12 cellular contexts compared by ENCODE assay signal in genomic region chr19:34475026-34475974, GRCh38. TPM values are rescaled to one million over a fixed set of nuclear protein-coding genes. Genes with fewer than 3 reads are reported as not detected.
A peak's percentile ranks its signal among the peaks of the same experiment; 100 is the strongest.
DNase-seq lines count a peak whose midpoint lies in the region; ATAC-seq and TF ChIP-seq lines count a peak whose summit lies in the region.
"Had no signal": no experiment of that assay in that cellular context is flagged by ENCODE, and none has a peak within 500 bp of the region (broad histone marks: within the 10 kb centered on the region; RNA-seq: fewer than 3 reads in every experiment).

No MANE protein-coding gene starts in this region.

- H4K20me1 ChIP-seq in HCT116 (ENCODE audit: insufficient read depth) = no peaks in the 10 kb centered on the region
- H4K20me1 ChIP-seq in OCI-LY7 (ENCODE audit: insufficient read depth, low read length) = 0 out of 2 replicates have a peak, but pooled peaks cover 4% of the 10 kb centered on the region

- RAD21 ChIA-PET in HCT116 (lab: Charles Lee; ENCODE audit: low non-redundant PET in 1 of 2, low total read pairs in 2 of 2, uncharacterized antibody in 2 of 2, unreplicated experiment in 2 of 2) = no interaction called here

- peaks cover 13% of the 10 kb centered on the region for H3K27me3 Mint-ChIP-seq in activated T-helper 2 cell treated with anti-CD3 and anti-CD28 coated beads, Interferon-gamma antibody, Interleukin-2, Interleukin-4, amounts not matched to agents 10 μg/mL and 5 μg/mL and 100 μg/mL, durations not matched to agents 14 hours and 24 hours and 36 hours (ENCODE audit: low read depth)
- H3K27me3 Mint-ChIP-seq: type B pancreatic cell had no signal

- H3K4me1 ChIP-seq in HCT116 (ENCODE audit: control insufficient read depth in 1 of 2, insufficient read depth in 2 of 2, low read length in 2 of 2) = no peaks in the 10 kb centered on the region
- H3K4me1 ChIP-seq in OCI-LY7 (ENCODE audit: insufficient read depth, low read length, poor library complexity, severe bottlenecking) = no peaks in the 10 kb centered on the region
- H3K4me1 ChIP-seq in effector memory CD4-positive, alpha-beta T cell (ENCODE audit: control insufficient read depth, insufficient read depth, low read length, poor library complexity, severe bottlenecking) = no peaks in the 10 kb centered on the region

- H3K4me3 ChIP-seq in AG04449 (ENCODE audit: low read depth, low read length) (no peak overlapping the region), HCT116 (replicated peaks in 1 of 2; ENCODE audit: low read depth in 1 of 2, low read length in 2 of 2) (no peak overlapping the region), kidney epithelial cell (ENCODE audit: low read depth, low read length) (no peak overlapping the region), OCI-LY7 (ENCODE audit: low read depth, low read length, poor library complexity, severe bottlenecking) (no peak overlapping the region)
- H3K4me3 ChIP-seq in effector memory CD4-positive, alpha-beta T cell (ENCODE audit: insufficient read depth, low read depth, low read length, poor library complexity, severe bottlenecking) = no peak overlapping the region

- CTCF ChIA-PET in AG04449 (lab: Yijun Ruan, JAX) = interaction anchor here (0.8 to 1.6 kb wide), 5 partner anchors 9 to 24 kb away, joined by 3 to 4 read pairs (median 3); no protein-coding TSS in a partner anchor
- CTCF ChIA-PET in HCT116 (lab: Charles Lee) = no interaction called here
- CTCF ChIA-PET in OCI-LY7 (lab: Charles Lee; ENCODE audit: unreplicated experiment) = no interaction called here

- H3K9ac ChIP-seq in HCT116 (ENCODE audit: low read length) = no peak overlapping the region

- DNase-seq in AG04449 (ENCODE audit: low read depth, low spot score) = peak; percentile 61
- DNase-seq in HCT116 (ENCODE audit: low read depth, low spot score) = no peak
- no peak for DNase-seq in activated T-helper 2 cell treated with anti-CD3 and anti-CD28 coated beads, Interferon-gamma antibody, Interleukin-2, Interleukin-4, amounts not matched to agents 10 μg/mL and 5 μg/mL and 100 μg/mL, durations not matched to agents 14 hours and 24 hours and 36 hours (ENCODE audit: low spot score)
- DNase-seq in kidney epithelial cell (ENCODE audit: low read depth) = peak; percentile 32
- no peak for DNase-seq in OCI-LY7 (ENCODE audit: low spot score)
- DNase-seq in effector memory CD4-positive, alpha-beta T cell = no peak
- no peak for DNase-seq in NCI-H1048 (lab: John Stamatoyannopoulos, UW)
- DNase-seq: SHP77 treated with DMSO at 0.1 percent for 48 hours had no signal

- H3K4me1 Mint-ChIP-seq in activated T-helper 2 cell treated with anti-CD3 and anti-CD28 coated beads, Interferon-gamma antibody, Interleukin-2, Interleukin-4, amounts not matched to agents 10 μg/mL and 5 μg/mL and 100 μg/mL, durations not matched to agents 14 hours and 24 hours and 36 hours (ENCODE audit: low read depth) = peaks cover 7% of the 10 kb centered on the region
- H3K4me1 Mint-ChIP-seq: central memory CD8-positive, alpha-beta T cell; nephron had no signal

- ATAC-seq in HCT116 = no peak
- no peak for ATAC-seq in GM18909 (IDR thresholded peaks at IDR 0.05; ENCODE audit: poor library complexity, unreplicated experiment)

- H3K9me3 ChIP-seq in HCT116 (ENCODE audit: control insufficient read depth in 1 of 2, insufficient read depth in 1 of 2, low read depth in 1 of 2, low read length in 2 of 2) (no peaks in the 10 kb centered on the region), OCI-LY7 (ENCODE audit: low read length) (no peaks in the 10 kb centered on the region)
- no peaks in the 10 kb centered on the region for H3K9me3 ChIP-seq in effector memory CD4-positive, alpha-beta T cell (ENCODE audit: control insufficient read depth, low read length)

- no peaks in the 10 kb centered on the region for H3K79me2 ChIP-seq in HCT116 (ENCODE audit: insufficient read depth, low read length)
- no peaks in the 10 kb centered on the region for H3K79me2 ChIP-seq in OCI-LY7 (ENCODE audit: insufficient read depth, low read depth, low read length)

- POLR2A ChIA-PET in AG04449 (lab: Yijun Ruan, JAX) (interaction anchor here (1.4 kb wide), 1 partner anchor 47 kb away, joined by 5 read pairs; the partner anchor contains the start of gene UBA2), HCT116 (lab: Charles Lee) (no interaction called here), OCI-LY7 (lab: Charles Lee) (interaction anchor here (1.3 kb wide), 1 partner anchor 23 kb away, joined by 4 read pairs; no protein-coding TSS in a partner anchor)

- H3K36me3 Mint-ChIP-seq in activated T-helper 2 cell treated with anti-CD3 and anti-CD28 coated beads, Interferon-gamma antibody, Interleukin-2, Interleukin-4, amounts not matched to agents 10 μg/mL and 5 μg/mL and 100 μg/mL, durations not matched to agents 14 hours and 24 hours and 36 hours (ENCODE audit: low read depth) = peaks cover 38% of the 10 kb centered on the region

- intact Hi-C loops in HCT116 (cut with micrococcal nuclease) (no loop called here), OCI-LY7 (cut with micrococcal nuclease; ENCODE audit: unreplicated experiment) (no loop called here)
- intact Hi-C loops in activated T-helper 2 cell treated with anti-CD3 and anti-CD28 coated beads, Interferon-gamma antibody, Interleukin-2, Interleukin-4, amounts not matched to agents 10 μg/mL and 5 μg/mL and 100 μg/mL, durations not matched to agents 14 hours and 24 hours and 36 hours (cut with micrococcal nuclease) = loop anchor here (2.0 kb wide), 1 partner anchor 26 kb away; no protein-coding TSS in a partner anchor

- TF ChIP-seq CTCF in AG04449 (IDR thresholded peaks at IDR 0.05; ENCODE audit: insufficient read depth, low read length, missing control alignments) = no peak
- no peak for TF ChIP-seq CTCF in HCT116 (IDR thresholded peaks at IDR 0.05 in 2 of 3, conservative IDR thresholded peaks at IDR 0.05 in 1 of 3; ENCODE audit: borderline replicate concordance in 1 of 3, insufficient read depth in 1 of 3, low read depth in 2 of 3, low read length in 2 of 3)
- TF ChIP-seq CTCF in kidney epithelial cell (IDR thresholded peaks at IDR 0.05; ENCODE audit: insufficient read depth, low read length, poor library complexity, severe bottlenecking) = no peak
- TF ChIP-seq CTCF in OCI-LY7 (conservative IDR thresholded peaks at IDR 0.05; ENCODE audit: low read length) = no peak

- no peak overlapping the region for H2AFZ ChIP-seq in HCT116 (ENCODE audit: low read depth, low read length, poor library complexity, severe bottlenecking)
- H2AFZ ChIP-seq in OCI-LY7 (ENCODE audit: low read length) = no peak overlapping the region

- no peak overlapping the region for H3K4me2 ChIP-seq in HCT116 (ENCODE audit: low read length)
- no peak overlapping the region for H3K4me2 ChIP-seq in OCI-LY7 (ENCODE audit: low read length)

- no peaks in the 10 kb centered on the region for H3K27me3 ChIP-seq in HCT116 (ENCODE audit: insufficient read depth, low read length)
- H3K27me3 ChIP-seq in kidney epithelial cell (ENCODE audit: control insufficient read depth, insufficient read depth, low read length) = no peaks in the 10 kb centered on the region
- no peaks in the 10 kb centered on the region for H3K27me3 ChIP-seq in effector memory CD4-positive, alpha-beta T cell (replicated peaks; ENCODE audit: control insufficient read depth, insufficient read depth, low read length, poor library complexity, severe bottlenecking)

- no peaks in the 10 kb centered on the region for H3K9me2 ChIP-seq in HCT116 (ENCODE audit: insufficient read depth)
- no peaks in the 10 kb centered on the region for H3K9me2 ChIP-seq in OCI-LY7 (ENCODE audit: insufficient read depth, low read length)

- TF ChIP-seq POLR2A in HCT116 (IDR thresholded peaks at IDR 0.05; ENCODE audit: borderline replicate concordance, extremely low read depth, insufficient read depth, insufficient read length) = no peak

- no peak overlapping the region for H3K4me3 Mint-ChIP-seq in activated T-helper 2 cell treated with anti-CD3 and anti-CD28 coated beads, Interferon-gamma antibody, Interleukin-2, Interleukin-4, amounts not matched to agents 10 μg/mL and 5 μg/mL and 100 μg/mL, durations not matched to agents 14 hours and 24 hours and 36 hours (ENCODE audit: low read depth)
- H3K4me3 Mint-ChIP-seq: central memory CD8-positive, alpha-beta T cell; nephron; type B pancreatic cell had no signal

- no peaks in the 10 kb centered on the region for H3K9me3 Mint-ChIP-seq in activated T-helper 2 cell treated with anti-CD3 and anti-CD28 coated beads, Interferon-gamma antibody, Interleukin-2, Interleukin-4, amounts not matched to agents 10 μg/mL and 5 μg/mL and 100 μg/mL, durations not matched to agents 14 hours and 24 hours and 36 hours
- H3K9me3 Mint-ChIP-seq: central memory CD8-positive, alpha-beta T cell; nephron; type B pancreatic cell had no signal

- H3K27ac Mint-ChIP-seq in activated T-helper 2 cell treated with anti-CD3 and anti-CD28 coated beads, Interferon-gamma antibody, Interleukin-2, Interleukin-4, amounts not matched to agents 10 μg/mL and 5 μg/mL and 100 μg/mL, durations not matched to agents 14 hours and 24 hours and 36 hours = peak overlapping the region; percentile 18
- H3K27ac Mint-ChIP-seq: nephron, type B pancreatic cell had no signal

- TSS peak; percentile 5 for BruUV-seq in HCT116 (replicated peaks; lab: Mats Ljungman, UMichigan)
- BruUV-seq in OCI-LY7 (replicated peaks; lab: Mats Ljungman, UMichigan) = no TSS peak

- H3K36me3 ChIP-seq in HCT116 (ENCODE audit: control insufficient read depth in 1 of 2, insufficient read depth in 2 of 2, low read length in 2 of 2) = peaks cover 11 to 20% of the 10 kb centered on the region in 2 experiments; a peak in 3 of 4 replicates
- peaks cover 1% of the 10 kb centered on the region for H3K36me3 ChIP-seq in kidney epithelial cell (ENCODE audit: control insufficient read depth, insufficient read depth, low read length)
- H3K36me3 ChIP-seq in OCI-LY7 (ENCODE audit: insufficient read depth, low read length) = peaks cover 40% of the 10 kb centered on the region
- H3K36me3 ChIP-seq in effector memory CD4-positive, alpha-beta T cell (ENCODE audit: control insufficient read depth, insufficient read depth, low read length) = peaks cover 15% of the 10 kb centered on the region

- TF ChIP-seq RAD21 in HCT116 (IDR thresholded peaks at IDR 0.05; ENCODE audit: low read depth) = no peak

- H3K27ac ChIP-seq in HCT116 (ENCODE audit: low read depth, low read length) (no peak overlapping the region), OCI-LY7 (ENCODE audit: low read depth, low read length, poor library complexity, severe bottlenecking) (no peak overlapping the region)
- H3K27ac ChIP-seq in effector memory CD4-positive, alpha-beta T cell (ENCODE audit: insufficient read depth, low read length, poor library complexity, severe bottlenecking) = no peak overlapping the region

RNA-seq across cellular contexts. Expression of gene WTIP, which starts 6.3 kb away (rescaled TPM):
- total RNA-seq in HCT116 (2021; ENCODE audit: unreplicated experiment) = 8.4 TPM
- polyA plus RNA-seq in HCT116 (2012) = 8.3 and 9.0 TPM in 2 replicates
- 0.57 and 1.0 TPM in 2 replicates for total RNA-seq in activated T-helper 2 cell treated with anti-CD3 and anti-CD28 coated beads, Interferon-gamma antibody, Interleukin-2, Interleukin-4, amounts not matched to agents 10 μg/mL and 5 μg/mL and 100 μg/mL, durations not matched to agents 14 hours and 24 hours and 36 hours
- 33.4 and 50.5 TPM in 2 replicates for total RNA-seq in kidney epithelial cell
- total RNA-seq in OCI-LY7 (2014; rRNA removed; shearing (Covaris generic)) = 0.67 and 1.4 TPM in 2 replicates
- total RNA-seq in OCI-LY7 (2022) = 1.5 TPM in 2 replicates

RNA-seq across cellular contexts. Expression of gene UBA2, which starts 47.1 kb away (rescaled TPM):
- total RNA-seq in HCT116 (2021; ENCODE audit: unreplicated experiment) (121 TPM), kidney epithelial cell (88.9 and 89.1 TPM in 2 replicates), OCI-LY7 (2022) (209 and 233 TPM in 2 replicates)
- polyA plus RNA-seq in HCT116 (2012) = 153 and 165 TPM in 2 replicates
- 167 and 175 TPM in 2 replicates for total RNA-seq in activated T-helper 2 cell treated with anti-CD3 and anti-CD28 coated beads, Interferon-gamma antibody, Interleukin-2, Interleukin-4, amounts not matched to agents 10 μg/mL and 5 μg/mL and 100 μg/mL, durations not matched to agents 14 hours and 24 hours and 36 hours
- 308 and 460 TPM in 2 replicates for total RNA-seq in OCI-LY7 (2014; rRNA removed; shearing (Covaris generic))

Comparison
In these comparisons a context has a peak if more than half of its experiments do, and no peak if none do; other contexts are left out.
1. DNase-seq: peak in AG04449 (single experiment) and kidney epithelial cell (single experiment); none in HCT116 (single experiment), activated T-helper 2 cell treated with anti-CD3 and anti-CD28 coated beads, Interferon-gamma antibody, Interleukin-2, Interleukin-4, amounts not matched to agents 10 μg/mL and 5 μg/mL and 100 μg/mL, durations not matched to agents 14 hours and 24 hours and 36 hours (single experiment), OCI-LY7 (single experiment), effector memory CD4-positive, alpha-beta T cell (0 of 3) and NCI-H1048 (single experiment).